In genomic region chr17:7241783-7242716, GRCh38 we compare ENCODE assay signal across 8 cellular contexts. TPM values are rescaled to one million over a fixed set of nuclear protein-coding genes. Genes with fewer than 3 reads are reported as not detected.
DNase-seq lines count a peak whose midpoint lies in the region; ATAC-seq and TF ChIP-seq lines count a peak whose summit lies in the region.

GABARAP (minus strand) TSS chr17:7242449; CDS start chr17:7242330, 119 bp downstream.

- H3K4me3 ChIP-seq in choroid plexus epithelial cell (ENCODE audit: low read depth, low read length): peak within 1 kb of the TSS; percentile 93

- TF ChIP-seq CTCF in GM13977 (IDR thresholded peaks at IDR 0.05; ENCODE audit: extremely low read depth, insufficient read depth, missing control alignments) (no peak), choroid plexus epithelial cell (conservative IDR thresholded peaks at IDR 0.05; ENCODE audit: low read depth, low read length) (no peak)

- peak; percentile 26 for ATAC-seq in HG03135 (IDR thresholded peaks at IDR 0.05; ENCODE audit: unreplicated experiment)
- peak; percentile 32 for ATAC-seq in activated CD4-positive, alpha-beta T cell treated with anti-CD3 and anti-CD28 coated beads for 36 hours

- CTCF ChIA-PET in activated CD4-positive, alpha-beta T cell treated with anti-CD3 and anti-CD28 coated beads for 36 hours (lab: Charles Lee): interaction anchor here (0.9 to 3.5 kb wide), 6 partner anchors 8 to 88 kb away, joined by 3 to 22 read pairs (median 3); partner anchors contain the start of genes ACADVL, DLG4, DVL2 and NEURL4

- H3K27ac Mint-ChIP-seq in activated CD4-positive, alpha-beta T cell treated with anti-CD3 and anti-CD28 coated beads for 36 hours: peak within 1 kb of the TSS; percentile 98

- intact Hi-C loops in activated CD4-positive, alpha-beta T cell treated with anti-CD3 and anti-CD28 coated beads for 36 hours (cut with DNase I, micrococcal nuclease): loop anchor here (1.0 to 10.0 kb wide), 6 partner anchors 9 to 913 kb away; partner anchors contain the start of genes ACADVL (in 1 of the 2), CTDNEP1 (in 1 of the 2), DLG4 (in 1 of the 2) and ELP5 (in 1 of the 2)

- H3K36me3 Mint-ChIP-seq in activated CD4-positive, alpha-beta T cell treated with anti-CD3 and anti-CD28 coated beads for 36 hours (ENCODE audit: low read depth): peaks cover 36% of the 10 kb centered on the region

- no peaks in the 10 kb centered on the region for H3K27me3 Mint-ChIP-seq in activated CD4-positive, alpha-beta T cell treated with anti-CD3 and anti-CD28 coated beads for 36 hours

- peaks cover 43% of the 10 kb centered on the region for H3K4me1 Mint-ChIP-seq in activated CD4-positive, alpha-beta T cell treated with anti-CD3 and anti-CD28 coated beads for 36 hours

- in situ Hi-C loops in GM13977 (cut with MboI; ENCODE audit: low pct_unique_long_range_greater_than_20kb, low sequenced_read_pairs, unreplicated experiment): no loop called here

- POLR2A ChIA-PET in activated CD4-positive, alpha-beta T cell treated with anti-CD3 and anti-CD28 coated beads for 36 hours (lab: Charles Lee): interaction anchor here (0.6 to 2.6 kb wide), 7 partner anchors 9 to 603 kb away, joined by 3 to 8 read pairs (median 3); partner anchors contain the start of genes CD68, CTDNEP1, ELP5 and NEURL4

- DNase-seq in GM13977 (ENCODE audit: low spot score) (peak; percentile 88), NCI-H446 treated with DMSO at 0.1 percent for 48 hours (lab: John Stamatoyannopoulos, UW) (peak; percentile 78), choroid plexus epithelial cell (ENCODE audit: low read depth) (peak; percentile 93), kidney glomerular epithelial cell (lab: John Stamatoyannopoulos, UW) (peak; percentile 84), GM19240 (ENCODE audit: insufficient read length, low spot score) (no peak)
- DNase-seq in activated CD4-positive, alpha-beta T cell treated with anti-CD3 and anti-CD28 coated beads for 36 hours: peak; percentile 95
- DNase-seq in stimulated activated CD4-positive, alpha-beta T cell treated with anti-CD3 and anti-CD28 coated beads, Interleukin-15, amount 100 ng/mL, for 48 hours (ENCODE audit: low read depth in 2 of 2): peak; percentile 86 to 89

- H3K9me3 Mint-ChIP-seq in activated CD4-positive, alpha-beta T cell treated with anti-CD3 and anti-CD28 coated beads for 36 hours (ENCODE audit: low read depth): no peaks in the 10 kb centered on the region

- peak within 1 kb of the TSS; percentile 97 for H3K4me3 Mint-ChIP-seq in activated CD4-positive, alpha-beta T cell treated with anti-CD3 and anti-CD28 coated beads for 36 hours

RNA-seq across cellular contexts. Expression of gene GABARAP, which starts in this region (rescaled TPM):
- 100 to 1,000 TPM; 123 to 162 TPM for total RNA-seq in activated CD4-positive, alpha-beta T cell treated with anti-CD3 and anti-CD28 coated beads for 36 hours
